In the genomic region with DNA sequence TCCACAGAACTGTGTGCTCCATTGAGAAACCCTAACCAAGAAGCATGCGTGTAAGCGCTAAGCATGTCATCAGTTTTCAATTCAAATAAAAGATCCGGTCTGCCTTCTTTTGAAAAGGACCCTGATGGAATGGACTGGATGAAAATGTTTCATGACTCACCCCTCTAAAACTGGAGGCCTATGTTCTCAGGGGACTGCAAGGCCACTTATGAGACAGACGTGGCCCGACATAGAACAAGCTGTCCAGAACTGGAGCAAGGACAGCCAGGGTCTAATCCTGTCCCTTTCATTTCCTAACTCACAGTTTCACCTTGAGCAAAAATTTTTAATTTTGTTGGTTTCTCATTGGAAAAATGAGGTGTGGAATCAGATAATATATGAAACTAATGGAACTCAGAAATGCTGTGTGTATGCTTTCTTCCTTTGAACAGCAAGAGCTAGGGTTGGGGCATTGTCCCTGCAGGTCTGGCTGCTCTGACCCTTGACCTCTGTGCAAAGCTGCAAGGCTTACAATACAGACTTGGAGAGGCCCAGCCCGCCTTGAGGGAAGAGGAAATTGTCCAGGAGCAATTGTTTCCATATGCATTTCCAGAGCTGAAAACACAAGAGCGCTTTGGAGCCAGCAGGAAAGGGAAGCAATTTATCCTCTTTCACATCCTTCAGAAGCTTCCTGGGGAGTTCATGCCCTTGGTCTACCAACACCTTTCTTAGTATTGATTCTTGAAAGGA, we compare ENCODE assay signal across 1 cellular context.
TF ChIP-seq lines count a peak whose summit lies in the region.

No MANE protein-coding gene starts in this region.

TF ChIP-seq in endothelial cell of umbilical vein, 7 proteins besides CTCF, POLR2A, EP300 and RAD21:
- TF ChIP-seq POLR2AphosphoS5 (IDR thresholded peaks at IDR 0.05; ENCODE audit: insufficient read depth, low read depth, low read length) (peak; percentile 28), EZH2 (IDR thresholded peaks at IDR 0.05; ENCODE audit: borderline replicate concordance, low read depth, low read length, severe bottlenecking) (no peak), JUN (IDR thresholded peaks at IDR 0.05; ENCODE audit: borderline replicate concordance, insufficient read depth, insufficient read length, low read depth) (peak; percentile 2)
